In the genomic region with DNA sequence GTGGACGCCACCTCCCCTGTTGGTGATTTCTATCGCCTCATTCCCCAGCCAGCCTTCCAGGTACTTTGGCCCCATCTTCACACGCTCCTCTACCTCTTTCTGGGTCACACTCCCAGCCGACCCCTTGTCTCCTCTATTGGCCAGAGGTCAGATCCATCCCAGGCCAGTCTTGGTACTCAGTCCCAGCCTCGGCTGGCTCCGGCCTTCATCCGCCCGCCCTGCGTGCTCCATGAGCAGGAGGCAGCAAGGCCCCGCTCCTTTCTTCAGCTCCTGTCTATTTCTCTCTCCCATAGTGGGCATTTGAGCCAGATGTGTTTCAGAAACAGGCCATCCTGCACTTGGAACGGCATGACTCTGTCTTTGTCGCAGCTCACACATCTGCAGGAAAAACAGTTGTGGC, we compare ENCODE assay signal across 23 cellular contexts. TPM values are rescaled to one million over a fixed set of nuclear protein-coding genes. Genes with fewer than 3 reads are reported as not detected.
DNase-seq lines count a peak whose midpoint lies in the region; ATAC-seq and TF ChIP-seq lines count a peak whose summit lies in the region.
"Had no signal": no experiment of that assay in that cellular context is flagged by ENCODE, and none has a peak within 500 bp of the region (broad histone marks: within the 10 kb centered on the region; RNA-seq: fewer than 3 reads in every experiment).

No MANE protein-coding gene starts in this region.

- no peaks in the 10 kb centered on the region for H3K9me2 ChIP-seq in Loucy (replicated peaks; ENCODE audit: low read depth, low read length)

- TF ChIP-seq CTCF in Loucy (conservative IDR thresholded peaks at IDR 0.05; ENCODE audit: low read length) (no peak), endothelial cell (IDR thresholded peaks at IDR 0.05; ENCODE audit: unreplicated experiment) (no peak), transverse colon (IDR thresholded peaks at IDR 0.05) (no peak)

- TF ChIP-seq POLR2A in transverse colon (IDR thresholded peaks at IDR 0.05) = no peak

- in situ Hi-C loops in transverse colon (cut with MboI; ENCODE audit: low pct_ligation_motif_present in 1 of 4, low pct_unique_long_range_greater_than_20kb in 1 of 4, low sequenced_read_pairs in 3 of 4) = loop anchor here in 2 of 4 donors (25.0 kb wide), 1 partner anchor 101 kb away; no protein-coding TSS in a partner anchor

- DNase-seq in activated naive CD4-positive, alpha-beta T cell treated with anti-CD3 and anti-CD28 coated beads, Interleukin-2, amount 50 U/mL, for 16 hours = no peak
- DNase-seq in endothelial cell (ENCODE audit: low spot score) (no peak), transverse colon (no peak)
- DNase-seq in stimulated activated effector memory CD8-positive, alpha-beta T cell treated with anti-CD3 and anti-CD28 coated beads, Interleukin-12 subunit alpha, Interleukin-12 subunit beta, amount 100 ng/mL, for 72 hours (ENCODE audit: low spot score in 2 of 2) = no peak
- DNase-seq: activated CD4-positive, alpha-beta T cell treated with anti-CD3 and anti-CD28 coated beads for 1 hour; Caco-2; cerebellar nuclear complex; DMS79 treated with DMSO at 0.1 percent for 48 hours; GF-D8; hippocampal formation; left colon; mammary epithelial cell; NCI-H1436 treated with DMSO at 0.1 percent for 48 hours; NCI-H345; NCI-H774; RPMI8226; upper lobe of left lung had no signal

- intact Hi-C loops in transverse colon (cut with DNase I; ENCODE audit: low total_unique reads) = no loop called here

- no peak overlapping the region for H3K27ac ChIP-seq in transverse colon
- H3K27ac ChIP-seq: gastroesophageal sphincter, KMS-11, upper lobe of left lung had no signal

- H3K27me3 ChIP-seq in Loucy (ENCODE audit: insufficient read depth, low read length, poor library complexity, severe bottlenecking) (no peaks in the 10 kb centered on the region), transverse colon (no peaks in the 10 kb centered on the region)
- H3K27me3 ChIP-seq: gastroesophageal sphincter, upper lobe of left lung had no signal

- H3K9ac ChIP-seq in Loucy (ENCODE audit: low read depth, low read length, poor library complexity, severe bottlenecking) = peak overlapping the region; percentile 26
- H3K9ac ChIP-seq: KMS-11 had no signal

- H2AFZ ChIP-seq in Loucy (ENCODE audit: low read length) = no peak overlapping the region

- no peaks in the 10 kb centered on the region for H3K27me3 Mint-ChIP-seq in activated naive CD4-positive, alpha-beta T cell treated with anti-CD3 and anti-CD28 coated beads, Interleukin-2, amount 50 U/mL, for 24 hours
- peaks cover 9% of the 10 kb centered on the region for H3K27me3 Mint-ChIP-seq in endothelial cell (ENCODE audit: unreplicated experiment)

- no peaks in the 10 kb centered on the region for H4K20me1 ChIP-seq in Loucy (ENCODE audit: insufficient read depth, low read length, poor library complexity, severe bottlenecking)

- peaks cover 44% of the 10 kb centered on the region for H3K4me1 Mint-ChIP-seq in activated naive CD4-positive, alpha-beta T cell treated with anti-CD3 and anti-CD28 coated beads, Interleukin-2, amount 50 U/mL, for 24 hours
- peaks cover 14% of the 10 kb centered on the region for H3K4me1 Mint-ChIP-seq in endothelial cell (ENCODE audit: unreplicated experiment)
- peaks cover 53% of the 10 kb centered on the region for H3K4me1 Mint-ChIP-seq in stimulated activated effector memory CD8-positive, alpha-beta T cell treated with anti-CD3 and anti-CD28 coated beads, Interleukin-12 subunit alpha, Interleukin-12 subunit beta, amount 100 ng/mL, for 72 hours

- peaks cover 16% of the 10 kb centered on the region for H3K36me3 Mint-ChIP-seq in activated naive CD4-positive, alpha-beta T cell treated with anti-CD3 and anti-CD28 coated beads, Interleukin-2, amount 50 U/mL, for 24 hours
- H3K36me3 Mint-ChIP-seq in endothelial cell (ENCODE audit: low read depth, unreplicated experiment) = peaks cover 26% of the 10 kb centered on the region
- peaks cover 91% of the 10 kb centered on the region for H3K36me3 Mint-ChIP-seq in stimulated activated effector memory CD8-positive, alpha-beta T cell treated with anti-CD3 and anti-CD28 coated beads, Interleukin-12 subunit alpha, Interleukin-12 subunit beta, amount 100 ng/mL, for 72 hours

- H3K79me2 ChIP-seq in Loucy (ENCODE audit: insufficient read depth, low read length) = peaks cover 36% of the 10 kb centered on the region

- H3K4me3 ChIP-seq in Loucy (ENCODE audit: low read length, poor library complexity, severe bottlenecking) (no peak overlapping the region), transverse colon (no peak overlapping the region)
- H3K4me3 ChIP-seq: gastroesophageal sphincter, upper lobe of left lung had no signal

- H3K9me3 ChIP-seq in Loucy (ENCODE audit: insufficient read depth, low read depth, low read length) (no peaks in the 10 kb centered on the region), transverse colon (no peaks in the 10 kb centered on the region)
- H3K9me3 ChIP-seq: Caco-2, gastroesophageal sphincter, upper lobe of left lung had no signal

- no peaks in the 10 kb centered on the region for H3K9me3 Mint-ChIP-seq in activated naive CD4-positive, alpha-beta T cell treated with anti-CD3 and anti-CD28 coated beads, Interleukin-2, amount 50 U/mL, for 24 hours
- H3K9me3 Mint-ChIP-seq in endothelial cell (ENCODE audit: unreplicated experiment) = no peaks in the 10 kb centered on the region
- H3K9me3 Mint-ChIP-seq in stimulated activated effector memory CD8-positive, alpha-beta T cell treated with anti-CD3 and anti-CD28 coated beads, Interleukin-12 subunit alpha, Interleukin-12 subunit beta, amount 100 ng/mL, for 72 hours = no peaks in the 10 kb centered on the region

- peaks cover 28% of the 10 kb centered on the region for H3K4me1 ChIP-seq in Loucy (ENCODE audit: insufficient read depth, low read length, poor library complexity, severe bottlenecking)
- H3K4me1 ChIP-seq in transverse colon = peaks cover 11 to 23% (median 19%) of the 10 kb centered on the region in 4 donors

- H3K27ac Mint-ChIP-seq in activated naive CD4-positive, alpha-beta T cell treated with anti-CD3 and anti-CD28 coated beads, Interleukin-2, amount 50 U/mL, for 24 hours = peak overlapping the region; percentile 61
- H3K27ac Mint-ChIP-seq in endothelial cell (ENCODE audit: unreplicated experiment) = peak overlapping the region; percentile 40
- H3K27ac Mint-ChIP-seq in stimulated activated effector memory CD8-positive, alpha-beta T cell treated with anti-CD3 and anti-CD28 coated beads, Interleukin-12 subunit alpha, Interleukin-12 subunit beta, amount 100 ng/mL, for 72 hours = peak overlapping the region; percentile 96

- H3K36me3 ChIP-seq in Loucy (ENCODE audit: insufficient read depth, low read length) = peaks cover 27% of the 10 kb centered on the region; the same call in 1 of the 2 replicates
- peaks cover 0 to 36% (median 9%) of the 10 kb centered on the region in 4 donors for H3K36me3 ChIP-seq in transverse colon

- H3F3A ChIP-seq in Loucy (ENCODE audit: low read depth) = no peaks in the 10 kb centered on the region

- no peak overlapping the region for H3K4me2 ChIP-seq in Loucy (ENCODE audit: low read depth, low read length, poor library complexity, severe bottlenecking)
- H3K4me2 ChIP-seq: KMS-11 had no signal

- no peak for TF ChIP-seq EP300 in transverse colon (IDR thresholded peaks at IDR 0.05; ENCODE audit: low read depth)

- WGBS in transverse colon (ENCODE audit: low coverage in 1 of 2), 2 donors = 80 to 96% methylated on average over 1 to 12 of the region's 12 CpGs

- peak overlapping the region; percentile 16 for H3K4me3 Mint-ChIP-seq in activated naive CD4-positive, alpha-beta T cell treated with anti-CD3 and anti-CD28 coated beads, Interleukin-2, amount 50 U/mL, for 24 hours
- H3K4me3 Mint-ChIP-seq in endothelial cell (ENCODE audit: unreplicated experiment) = peak overlapping the region; percentile 65
- no peak overlapping the region for H3K4me3 Mint-ChIP-seq in stimulated activated effector memory CD8-positive, alpha-beta T cell treated with anti-CD3 and anti-CD28 coated beads, Interleukin-12 subunit alpha, Interleukin-12 subunit beta, amount 100 ng/mL, for 72 hours

- no peak for ATAC-seq in stimulated activated effector memory CD8-positive, alpha-beta T cell treated with anti-CD3 and anti-CD28 coated beads, Interleukin-12 subunit alpha, Interleukin-12 subunit beta, amount 100 ng/mL, for 72 hours
- no peak for ATAC-seq in HG02642 (IDR thresholded peaks at IDR 0.05; ENCODE audit: poor library complexity, unreplicated experiment)
- ATAC-seq in GM21360 (IDR thresholded peaks at IDR 0.05; ENCODE audit: unreplicated experiment) = no peak
- ATAC-seq: gastroesophageal sphincter, left colon had no signal

RNA-seq across cellular contexts. Expression of gene SKIC2, which starts 2.6 kb away (rescaled TPM):
- total RNA-seq in endothelial cell (ENCODE audit: unreplicated experiment) (63.4 TPM), transverse colon (100 to 1,000 TPM in 1 of 4 donors, 10 to 100 TPM in 3; 52.8 to 173 (median 71.3) TPM)

RNA-seq across cellular contexts. Expression of gene NELFE, which starts 2.8 kb away (rescaled TPM):
- total RNA-seq in endothelial cell (ENCODE audit: unreplicated experiment) (47.8 TPM), transverse colon (100 to 1,000 TPM in 1 of 4 donors, 10 to 100 TPM in 3; 59.2 to 114 (median 88.0) TPM)

RNA-seq across cellular contexts. Expression of gene DXO, which starts 10.3 kb away (rescaled TPM):
- 12.6 TPM for total RNA-seq in endothelial cell (ENCODE audit: unreplicated experiment)
- total RNA-seq in transverse colon = 10 to 100 TPM; 17.5 to 29.9 (median 20.9) TPM

RNA-seq across cellular contexts. Expression of gene CFB, which starts 15.7 kb away (rescaled TPM):
- total RNA-seq in endothelial cell (ENCODE audit: unreplicated experiment) (not detected), transverse colon (10 to 100 TPM in 3 of 4 donors, 1 to 10 TPM in 1; 9.0 to 59.7 (median 39.6) TPM)

RNA-seq across cellular contexts. Expression of gene C4A, which starts 20.2 kb away (rescaled TPM):
- total RNA-seq in endothelial cell (ENCODE audit: unreplicated experiment) = 6.1 TPM
- total RNA-seq in transverse colon = 100 to 1,000 TPM in 1 of 4 donors, 10 to 100 TPM in 3; 16.9 to 210 (median 33.6) TPM

Comparison
In these comparisons a context has a peak if more than half of its experiments do, and no peak if none do; other contexts are left out.
1. H3K27ac Mint-ChIP-seq: peak in every context shown above with its lines; median percentile 96 in stimulated activated effector memory CD8-positive, alpha-beta T cell treated with anti-CD3 and anti-CD28 coated beads, Interleukin-12 subunit alpha, Interleukin-12 subunit beta, amount 100 ng/mL, for 72 hours; 61 in activated naive CD4-positive, alpha-beta T cell treated with anti-CD3 and anti-CD28 coated beads, Interleukin-2, amount 50 U/mL, for 24 hours; 40 in endothelial cell.